ENCODE assay signal across 20 cellular contexts in the genomic region with DNA sequence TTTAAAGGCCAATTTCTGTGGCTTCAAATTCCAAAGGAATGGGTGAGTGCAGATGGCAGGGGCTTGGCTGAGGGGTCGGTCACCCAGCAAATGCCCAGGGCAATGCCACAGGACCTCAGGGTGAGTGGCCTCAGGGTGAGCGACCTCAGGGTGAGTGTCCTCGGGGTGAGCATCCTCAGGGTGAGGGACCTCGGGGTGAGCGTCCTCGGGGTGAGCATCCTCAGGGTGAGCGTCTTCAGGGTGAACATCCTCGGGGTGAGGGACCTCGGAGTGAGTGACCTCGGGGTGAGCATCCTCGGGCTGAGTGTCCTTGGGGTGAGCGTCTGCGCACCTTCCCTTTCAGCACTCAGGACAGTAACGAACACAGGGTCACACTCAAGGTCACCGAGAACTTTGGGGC. TPM values are rescaled to one million over a fixed set of nuclear protein-coding genes. Genes with fewer than 3 reads are reported as not detected.
DNase-seq lines count a peak whose midpoint lies in the region; ATAC-seq, FAIRE-seq and TF ChIP-seq lines count a peak whose summit lies in the region.
"Had no signal": no experiment of that assay in that cellular context is flagged by ENCODE, and none has a peak within 500 bp of the region (broad histone marks: within the 10 kb centered on the region; RNA-seq: fewer than 3 reads in every experiment).

No MANE protein-coding gene starts in this region.

- peaks cover 60% of the 10 kb centered on the region for H3K4me1 ChIP-seq in OCI-LY1 (ENCODE audit: insufficient read depth, low read length, severe bottlenecking)
- H3K4me1 ChIP-seq in H1 (replicated peaks in 1 of 4; ENCODE audit: control insufficient read depth in 3 of 4, insufficient read depth in 4 of 4, low read length in 3 of 4), result peaks cover 3 to 5% (median 3%) of the 10 kb centered on the region in 4 experiments; a peak in 4 of 7 replicates
- H3K4me1 ChIP-seq in aorta (ENCODE audit: control insufficient read depth in 1 of 2, insufficient read depth in 2 of 2, low read length in 2 of 2), result no peaks in the 10 kb centered on the region
- H3K4me1 ChIP-seq in psoas muscle, result no peaks in the 10 kb centered on the region
- H3K4me1 ChIP-seq: A549 had no signal

- H3K9me2 ChIP-seq in OCI-LY1 (ENCODE audit: low read depth, low read length), result no peaks in the 10 kb centered on the region

- H3K4me2 ChIP-seq in OCI-LY1 (ENCODE audit: low read length) (peak overlapping the region; percentile 88), H1 (ENCODE audit: insufficient read depth in 1 of 2, low read depth in 2 of 2, low read length in 2 of 2) (no peak overlapping the region)
- H3K4me2 ChIP-seq: A549, BLaER1, GM23338 had no signal

- no peak overlapping the region for H4K91ac ChIP-seq in H1 (replicated peaks; ENCODE audit: insufficient read length, low read length)

- no peak overlapping the region for H3K18ac ChIP-seq in H1 (ENCODE audit: extremely low read depth, low read length)

- no peaks in the 10 kb centered on the region for H3K27me3 Mint-ChIP-seq in activated CD8-positive, alpha-beta memory T cell treated with anti-CD3 and anti-CD28 coated beads, Interleukin-2, amount 10 ng/mL, durations not matched to agents 7 days and 5 days

- no peaks in the 10 kb centered on the region for H3K36me3 Mint-ChIP-seq in activated CD8-positive, alpha-beta memory T cell treated with anti-CD3 and anti-CD28 coated beads, Interleukin-2, amount 10 ng/mL, durations not matched to agents 7 days and 5 days
- H3K36me3 Mint-ChIP-seq: CD14-positive monocyte; CD4-positive, alpha-beta memory T cell had no signal

- CTCF ChIA-PET in activated CD8-positive, alpha-beta memory T cell treated with anti-CD3 and anti-CD28 coated beads, Interleukin-2, amount 10 ng/mL, durations not matched to agents 7 days and 5 days (lab: Charles Lee), result no interaction called here
- CTCF ChIA-PET in H1 (lab: Charles Lee; ENCODE audit: partially characterized antibody), result interaction anchor here (0.7 to 2.1 kb wide), 4 partner anchors 10 to 213 kb away, joined by 3 to 7 read pairs (median 3); no protein-coding TSS in a partner anchor

- no peaks in the 10 kb centered on the region for H3K9me3 Mint-ChIP-seq in activated CD8-positive, alpha-beta memory T cell treated with anti-CD3 and anti-CD28 coated beads, Interleukin-2, amount 10 ng/mL, durations not matched to agents 7 days and 5 days (ENCODE audit: low read depth)
- H3K9me3 Mint-ChIP-seq: GM23338 had no signal

- H3K27ac Mint-ChIP-seq in activated CD8-positive, alpha-beta memory T cell treated with anti-CD3 and anti-CD28 coated beads, Interleukin-2, amount 10 ng/mL, durations not matched to agents 7 days and 5 days, result no peak overlapping the region
- H3K27ac Mint-ChIP-seq: CD14-positive monocyte, GM23338, HFFc6 had no signal

- H4K5ac ChIP-seq in H1 (ENCODE audit: insufficient read length, low read depth, low read length), result no peak overlapping the region

- DNase-seq in activated CD8-positive, alpha-beta memory T cell treated with anti-CD3 and anti-CD28 coated beads, Interleukin-2, amount 50 U/mL, for 48 hours, result peak; percentile 20
- DNase-seq in activated CD8-positive, alpha-beta memory T cell treated with anti-CD3 and anti-CD28 coated beads, Interleukin-2, amount 10 ng/mL, durations not matched to agents 7 days and 5 days, result no peak
- DNase-seq in H1 (ENCODE audit: low read depth in 1 of 2, low spot score in 2 of 2), result no peak
- no peak for DNase-seq in aorta
- DNase-seq in HT-29 (ENCODE audit: low spot score), result no peak
- no peak for DNase-seq in psoas muscle
- DNase-seq: CD4-positive, alpha-beta memory T cell; DMS153; DMS79; GF-D8; HFFc6 had no signal

- no peaks in the 10 kb centered on the region for H3K4me1 Mint-ChIP-seq in activated CD8-positive, alpha-beta memory T cell treated with anti-CD3 and anti-CD28 coated beads, Interleukin-2, amount 10 ng/mL, durations not matched to agents 7 days and 5 days
- H3K4me1 Mint-ChIP-seq: CD14-positive monocyte had no signal

- H4K8ac ChIP-seq in H1 (ENCODE audit: extremely low read depth, insufficient read depth, low read length), result no peak overlapping the region

- TF ChIP-seq CTCF in OCI-LY1 (IDR thresholded peaks at IDR 0.05; ENCODE audit: low read length) (no peak), H1 (IDR thresholded peaks at IDR 0.05; ENCODE audit: control extremely low read depth in 1 of 3, insufficient read depth in 1 of 3, low read depth in 1 of 3, low read length in 3 of 3) (no peak), psoas muscle (IDR thresholded peaks at IDR 0.05) (no peak)

- H3K56ac ChIP-seq in H1 (replicated peaks; ENCODE audit: insufficient read length, low read depth, low read length), result no peak overlapping the region

- H3K23ac ChIP-seq in H1 (ENCODE audit: insufficient read length), result no peak overlapping the region

- no peaks in the 10 kb centered on the region for H3K79me2 ChIP-seq in OCI-LY1 (ENCODE audit: insufficient read depth, low read length)
- H3K79me2 ChIP-seq in H1 (ENCODE audit: control insufficient read depth in 1 of 2, insufficient read depth in 2 of 2, low read length in 2 of 2), result no peaks in the 10 kb centered on the region

- H3K27ac ChIP-seq in OCI-LY1 (ENCODE audit: low read depth, low read length, poor library complexity, severe bottlenecking) (peak overlapping the region; percentile 87), H1 (ENCODE audit: low read depth, low read length) (no peak overlapping the region), aorta (ENCODE audit: low read depth in 1 of 2, low read length in 2 of 2) (no peak overlapping the region), psoas muscle (no peak overlapping the region)
- H3K27ac ChIP-seq: 22Rv1, A549, BLaER1, HL-60 had no signal

- TF ChIP-seq RAD21 in H1 (IDR thresholded peaks at IDR 0.05 in 1 of 2, conservative IDR thresholded peaks at IDR 0.05 in 1 of 2; ENCODE audit: low read depth in 2 of 2, low read length in 2 of 2), result no peak

- no peak overlapping the region for H2BK15ac ChIP-seq in H1 (ENCODE audit: low read length)

- H3F3A ChIP-seq in OCI-LY1 (ENCODE audit: insufficient read depth, low read length), result no peaks in the 10 kb centered on the region

- H3K36me3 ChIP-seq in OCI-LY1 (ENCODE audit: insufficient read depth, low read length) (peaks cover 44% of the 10 kb centered on the region), H1 (ENCODE audit: control insufficient read depth in 2 of 4, insufficient read depth in 4 of 4, low read length in 3 of 4) (no peaks in the 10 kb centered on the region), aorta (ENCODE audit: control insufficient read depth in 1 of 2, insufficient read depth in 2 of 2, low read length in 1 of 2) (no peaks in the 10 kb centered on the region), psoas muscle (ENCODE audit: insufficient read depth in 1 of 2, low read depth in 1 of 2) (no peaks in the 10 kb centered on the region)
- H3K36me3 ChIP-seq: BLaER1 had no signal

- H2BK20ac ChIP-seq in H1 (ENCODE audit: low read length), result no peak overlapping the region

- H3K4me3 ChIP-seq in OCI-LY1 (ENCODE audit: low read depth, low read length, poor library complexity, severe bottlenecking) (peak overlapping the region; percentile 74), H1 (ENCODE audit: extremely low read depth in 1 of 4, insufficient read depth in 2 of 4, low read depth in 3 of 4, low read length in 4 of 4) (no peak overlapping the region), aorta (ENCODE audit: low read length in 2 of 2) (no peak overlapping the region), psoas muscle (no peak overlapping the region)
- H3K4me3 ChIP-seq: A549, BLaER1, GM23338 had no signal

- H2BK120ac ChIP-seq in H1 (replicated peaks; ENCODE audit: low read depth, low read length), result no peak overlapping the region

- no peak for TF ChIP-seq POLR2A in H1 (IDR thresholded peaks at IDR 0.05; ENCODE audit: control extremely low read depth in 1 of 2, low read depth in 2 of 2, low read length in 2 of 2)

- H2AFZ ChIP-seq in OCI-LY1 (ENCODE audit: low read length) (no peak overlapping the region), H1 (ENCODE audit: low read length) (no peak overlapping the region)
- H2AFZ ChIP-seq: GM23338 had no signal

- ATAC-seq in activated CD8-positive, alpha-beta memory T cell treated with anti-CD3 and anti-CD28 coated beads, Interleukin-2, amount 10 ng/mL, durations not matched to agents 7 days and 5 days, result no peak
- ATAC-seq in aorta (ENCODE audit: low FRiP score) (peak; percentile 57), psoas muscle (no peak)
- ATAC-seq: HCT116 had no signal

- H3K79me1 ChIP-seq in H1 (ENCODE audit: low read depth, low read length), result no peaks in the 10 kb centered on the region

- intact Hi-C loops in aorta (cut with DNase I), result no loop called here
- intact Hi-C loops in psoas muscle (cut with DNase I), result no loop called here

- no peak for FAIRE-seq in H1 (lab: Jason Lieb, UNC)
- FAIRE-seq: A549, HTR-8/SVneo had no signal

- no peak overlapping the region for H3K4me3 Mint-ChIP-seq in activated CD8-positive, alpha-beta memory T cell treated with anti-CD3 and anti-CD28 coated beads, Interleukin-2, amount 10 ng/mL, durations not matched to agents 7 days and 5 days
- H3K4me3 Mint-ChIP-seq: CD14-positive monocyte; CD4-positive, alpha-beta memory T cell; GM23338; HFFc6 had no signal

- H3K14ac ChIP-seq in H1 (ENCODE audit: insufficient read length), result no peak overlapping the region

- no peak overlapping the region for H3K4ac ChIP-seq in H1 (replicated peaks; ENCODE audit: insufficient read length, low read depth, low read length)

- peaks cover 5% of the 10 kb centered on the region; the same call in 1 of the 2 replicates for H3K23me2 ChIP-seq in H1 (ENCODE audit: low read depth, low read length)

- H2AK5ac ChIP-seq in H1 (ENCODE audit: low read depth, low read length), result no peak overlapping the region

- H3K9ac ChIP-seq in OCI-LY1 (ENCODE audit: low read length), result peak overlapping the region; percentile 81
- no peak overlapping the region for H3K9ac ChIP-seq in H1 (replicated peaks in 1 of 4; ENCODE audit: extremely low read depth in 1 of 4, low read depth in 3 of 4, low read length in 3 of 4)
- H3K9ac ChIP-seq: BLaER1 had no signal

- TF ChIP-seq EP300 in H1 (IDR thresholded peaks at IDR 0.05; ENCODE audit: borderline replicate concordance in 1 of 2, low read depth in 2 of 2, low read length in 2 of 2), result no peak

- no peaks in the 10 kb centered on the region for H4K20me1 ChIP-seq in OCI-LY1 (ENCODE audit: insufficient read depth, low read length)
- H4K20me1 ChIP-seq in H1 (replicated peaks in 1 of 2; ENCODE audit: control insufficient read depth in 1 of 2, insufficient read depth in 2 of 2, low read length in 2 of 2), result peaks cover 0 to 2% of the 10 kb centered on the region in 2 experiments

- no peak overlapping the region for H2BK5ac ChIP-seq in H1 (ENCODE audit: low read depth, low read length)

- H3K9me3 ChIP-seq in OCI-LY1 (ENCODE audit: low read length) (no peaks in the 10 kb centered on the region; the same call in 1 of the 2 replicates), H1 (ENCODE audit: insufficient read depth in 2 of 2, low read depth in 1 of 2, low read length in 1 of 2) (no peaks in the 10 kb centered on the region), aorta (ENCODE audit: control insufficient read depth, low read length) (no peaks in the 10 kb centered on the region), psoas muscle (no peaks in the 10 kb centered on the region)
- H3K9me3 ChIP-seq: A549, BLaER1 had no signal

- H3K27me3 ChIP-seq in OCI-LY1 (ENCODE audit: insufficient read depth, low read length) (no peaks in the 10 kb centered on the region), H1 (replicated peaks in 1 of 4; ENCODE audit: control insufficient read depth in 3 of 4, extremely low read depth in 1 of 4, insufficient read depth in 3 of 4, low read length in 3 of 4) (no peaks in the 10 kb centered on the region), aorta (ENCODE audit: control insufficient read depth in 1 of 2, insufficient read depth in 2 of 2, low read length in 1 of 2) (no peaks in the 10 kb centered on the region), psoas muscle (ENCODE audit: insufficient read depth in 3 of 3, low read length in 2 of 3) (no peaks in the 10 kb centered on the region)
- H3K27me3 ChIP-seq: BLaER1 had no signal

- 0 out of 2 replicates have a peak overlapping the region, but pooled peaks have one; percentile 39 for H2BK12ac ChIP-seq in H1 (ENCODE audit: low read depth, low read length)

- whole genome bisulfite sequencing in H1 (ENCODE audit: extremely low coverage in 1 of 2, insufficient coverage in 1 of 2, insufficient read length in 1 of 2, insufficient replicate concordance in 2 of 2, low coverage in 1 of 2, low lambda C conversion rate in 2 of 2, missing lambda C conversion rate in 1 of 2), 2 experiments, result 95% methylated on average over 13 of the region's 15 CpGs; no CpG with 5 or more reads in 1 of the 2 experiments
- WGBS in aorta, 2 donors, result 85 to 88% methylated on average over 15 of the region's 15 CpGs
- WGBS in psoas muscle, 3 donors, result 80 to 87% (median 85%) methylated on average over 15 of the region's 15 CpGs

- POLR2A ChIA-PET in H1 (lab: Charles Lee; ENCODE audit: partially characterized antibody), result no interaction called here

RNA-seq across cellular contexts. Expression of a gene that starts 59.2 kb away (rescaled TPM):
- total RNA-seq in activated CD8-positive, alpha-beta memory T cell treated with anti-CD3 and anti-CD28 coated beads, Interleukin-2, amount 10 ng/mL, durations not matched to agents 7 days and 5 days, result not detected
- 2.7 and 2.8 TPM in 2 replicates for total RNA-seq in H1 (2021; fragmentation: NEBNext Ultra II Directional; extraction: Animal tissue kit (Norgen Biotek cat#: 25700))
- 2.2 and 3.9 TPM in 2 replicates for polyA plus RNA-seq in H1 (2011; rRNA removed)
- 3.0 TPM for polyA plus RNA-seq in H1 (2011; cell fraction: cytosol; rRNA removed)
- 7.6 TPM for polyA plus RNA-seq in H1 (2011; cell fraction: nucleus; rRNA removed)
- 1.7 to 2.8 TPM (median 2.0 TPM) in 4 replicates for polyA plus RNA-seq in H1 (2012, experiment 1 of 2)
- 0.47 TPM for polyA plus RNA-seq in H1 (2012, experiment 2 of 2)
- 0.81 TPM for polyA plus RNA-seq in H1 (2013, experiment 1 of 2)
- 0.81 TPM for polyA plus RNA-seq in H1 (2013, experiment 2 of 2)
- 1.8 and 2.1 TPM in 2 replicates for polyA minus RNA-seq in H1 (2011; rRNA and poly(A)+ RNA removed)
- polyA minus RNA-seq in H1 (2011; cell fraction: cytosol; rRNA and poly(A)+ RNA removed), result 1.4 TPM
- polyA minus RNA-seq in H1 (2011; cell fraction: nucleus; rRNA and poly(A)+ RNA removed), result 6.6 TPM
- not detected for total RNA-seq in aorta
- under 1 TPM; under 0.01 to 0.79 TPM for polyA plus RNA-seq in aorta
- total RNA-seq in HT-29 (2014; rRNA removed; shearing (Covaris generic)), result not detected in 2 replicates
- total RNA-seq in psoas muscle, result under 1 TPM in 2 of 4 donors, not detected in 2; 0.15 to 0.34 TPM
- under 1 TPM; 0.05 to 0.39 (median 0.15) TPM for polyA plus RNA-seq in psoas muscle
- total RNA-seq: HFFc6 had no signal
- polyA plus RNA-seq: A549; CD14-positive monocyte; CD4-positive, alpha-beta memory T cell had no signal
